15 cellular contexts compared by ENCODE assay signal in genomic region chr3:152364237-152364636, GRCh38.
DNase-seq lines count a peak whose midpoint lies in the region; ATAC-seq, FAIRE-seq and TF ChIP-seq lines count a peak whose summit lies in the region.
"Had no signal": no experiment of that assay in that cellular context is flagged by ENCODE, and none has a peak within 500 bp of the region (broad histone marks: within the 10 kb centered on the region; RNA-seq: fewer than 3 reads in every experiment).

No MANE protein-coding gene starts in this region.

- CTCF ChIA-PET in CD8-positive, alpha-beta T cell (lab: Charles Lee) = interaction anchor here (0.6 to 1.5 kb wide), 5 partner anchors 95 to 293 kb away, joined by 3 to 5 read pairs (median 4); no protein-coding TSS in a partner anchor
- CTCF ChIA-PET in HEK293 (lab: Yijun Ruan, JAX) = no interaction called here

- no peak for ATAC-seq in CD8-positive, alpha-beta T cell
- ATAC-seq in upper lobe of right lung = no peak
- ATAC-seq in aorta (ENCODE audit: low FRiP score) = no peak

- H3K4me1 ChIP-seq in CD8-positive, alpha-beta T cell (ENCODE audit: insufficient read depth, low read length) = peaks cover 37% of the 10 kb centered on the region
- H3K4me1 ChIP-seq in HEK293 (ENCODE audit: control insufficient read depth, insufficient read depth, low read length) (no peaks in the 10 kb centered on the region), astrocyte (ENCODE audit: insufficient read depth, low read length) (peaks cover 3% of the 10 kb centered on the region), upper lobe of right lung (peaks cover 17% of the 10 kb centered on the region), aorta (ENCODE audit: control insufficient read depth in 1 of 2, insufficient read depth in 2 of 2, low read length in 2 of 2) (peaks cover 0 to 17% of the 10 kb centered on the region in 2 donors)
- H3K4me1 ChIP-seq: BLaER1 had no signal

- H3K4me1 Mint-ChIP-seq in CD8-positive, alpha-beta T cell (ENCODE audit: low read depth) = peaks cover 75% of the 10 kb centered on the region
- H3K4me1 Mint-ChIP-seq in astrocyte (ENCODE audit: low read depth, unreplicated experiment) (peaks cover 20% of the 10 kb centered on the region), osteocyte (ENCODE audit: unreplicated experiment) (peaks cover 48% of the 10 kb centered on the region)

- H3K4me3 Mint-ChIP-seq in CD8-positive, alpha-beta T cell = no peak overlapping the region
- H3K4me3 Mint-ChIP-seq in astrocyte (ENCODE audit: unreplicated experiment) (no peak overlapping the region), osteocyte (ENCODE audit: unreplicated experiment) (no peak overlapping the region)

- H3K4me2 ChIP-seq in astrocyte (ENCODE audit: low read length) = no peak overlapping the region
- H3K4me2 ChIP-seq: BLaER1 had no signal

- peak overlapping the region; percentile 65 for H3K27ac Mint-ChIP-seq in CD8-positive, alpha-beta T cell
- H3K27ac Mint-ChIP-seq in astrocyte (ENCODE audit: unreplicated experiment) (no peak overlapping the region), osteocyte (ENCODE audit: unreplicated experiment) (peak overlapping the region; percentile 32)

- no peak for DNase-seq in CD8-positive, alpha-beta T cell
- DNase-seq in astrocyte (ENCODE audit: low read depth) (no peak), osteocyte (ENCODE audit: extremely low spot score, unreplicated experiment) (no peak), upper lobe of right lung (no peak), GM03348 (ENCODE audit: low spot score) (no peak), aorta (no peak)
- no peak for DNase-seq in central memory CD4-positive, alpha-beta T cell
- DNase-seq: DMS79 treated with DMSO at 0.1 percent for 48 hours, GM23248, islet precursor cell, NCI-H2081 treated with DMSO at 0.1 percent for 48 hours, pancreas had no signal

- H4K20me1 ChIP-seq in astrocyte (ENCODE audit: insufficient read depth, low read length) = peaks cover 84% of the 10 kb centered on the region

- peaks cover 98% of the 10 kb centered on the region for H3K79me2 ChIP-seq in astrocyte (ENCODE audit: insufficient read depth, low read length)

- POLR2A ChIA-PET in CD8-positive, alpha-beta T cell (lab: Charles Lee) = interaction anchor here (0.6 to 2.0 kb wide), 8 partner anchors 32 to 1629 kb away, joined by 3 to 6 read pairs (median 3); no protein-coding TSS in a partner anchor
- POLR2A ChIA-PET in HEK293 (lab: Yijun Ruan, JAX) = no interaction called here

- peaks cover 3% of the 10 kb centered on the region for H3K36me3 ChIP-seq in CD8-positive, alpha-beta T cell (ENCODE audit: insufficient read depth, low read length)
- no peaks in the 10 kb centered on the region for H3K36me3 ChIP-seq in HEK293 (ENCODE audit: control insufficient read depth in 2 of 2, insufficient read depth in 1 of 2, low read length in 2 of 2)
- H3K36me3 ChIP-seq in astrocyte (ENCODE audit: insufficient read depth, low read length) = no peaks in the 10 kb centered on the region
- no peaks in the 10 kb centered on the region for H3K36me3 ChIP-seq in upper lobe of right lung
- no peaks in the 10 kb centered on the region for H3K36me3 ChIP-seq in aorta (ENCODE audit: control insufficient read depth in 1 of 2, insufficient read depth in 2 of 2, low read length in 1 of 2)
- H3K36me3 ChIP-seq: pancreas had no signal

- intact Hi-C loops in CD8-positive, alpha-beta T cell (cut with DNase I, micrococcal nuclease) = no loop called here
- intact Hi-C loops in upper lobe of right lung (cut with DNase I) (no loop called here), aorta (cut with DNase I) (no loop called here)

- H3K27ac ChIP-seq in CD8-positive, alpha-beta T cell (ENCODE audit: low read depth, low read length) = no peak overlapping the region
- H3K27ac ChIP-seq in HEK293 (ENCODE audit: extremely low read depth, low read depth, low read length) = no peak overlapping the region
- H3K27ac ChIP-seq in astrocyte (ENCODE audit: low read depth, low read length) = no peak overlapping the region
- H3K27ac ChIP-seq in upper lobe of right lung = no peak overlapping the region
- H3K27ac ChIP-seq in aorta (ENCODE audit: low read depth in 1 of 2, low read length in 2 of 2) = no peak overlapping the region
- H3K27ac ChIP-seq: BLaER1, GM23248, pancreas had no signal

- no peak overlapping the region for H2AFZ ChIP-seq in astrocyte (ENCODE audit: low read depth, low read length)
- H2AFZ ChIP-seq: GM23248 had no signal

- H3K9me3 Mint-ChIP-seq in CD8-positive, alpha-beta T cell = peaks cover 2% of the 10 kb centered on the region
- no peaks in the 10 kb centered on the region for H3K9me3 Mint-ChIP-seq in astrocyte (ENCODE audit: unreplicated experiment)
- H3K9me3 Mint-ChIP-seq in osteocyte (ENCODE audit: unreplicated experiment) = peaks cover 12% of the 10 kb centered on the region

- H3K4me3 ChIP-seq in CD8-positive, alpha-beta T cell (ENCODE audit: low read depth, low read length) = no peak overlapping the region
- no peak overlapping the region for H3K4me3 ChIP-seq in HEK293 (ENCODE audit: low read depth, low read length)
- no peak overlapping the region for H3K4me3 ChIP-seq in astrocyte (ENCODE audit: insufficient read depth, low read depth, low read length)
- H3K4me3 ChIP-seq in upper lobe of right lung = no peak overlapping the region
- H3K4me3 ChIP-seq in aorta (ENCODE audit: low read length in 2 of 2) = no peak overlapping the region
- H3K4me3 ChIP-seq: BLaER1, GM23248, pancreas had no signal

- H3K36me3 Mint-ChIP-seq in CD8-positive, alpha-beta T cell = peaks cover 86% of the 10 kb centered on the region
- H3K36me3 Mint-ChIP-seq in astrocyte (ENCODE audit: low read depth, unreplicated experiment) = peaks cover 9% of the 10 kb centered on the region
- H3K36me3 Mint-ChIP-seq in osteocyte (ENCODE audit: unreplicated experiment) = peaks cover 13% of the 10 kb centered on the region

- H3K9ac ChIP-seq in astrocyte (ENCODE audit: low read length) = no peak overlapping the region
- H3K9ac ChIP-seq: BLaER1, GM23248 had no signal

- TF ChIP-seq CTCF in CD8-positive, alpha-beta T cell (IDR thresholded peaks at IDR 0.05) = no peak
- TF ChIP-seq CTCF in HEK293 (tag by site-specific recombination; IDR thresholded peaks at IDR 0.05) = no peak
- no peak for TF ChIP-seq CTCF in astrocyte (IDR thresholded peaks at IDR 0.05; ENCODE audit: insufficient read depth, low read depth, low read length)
- no peak for TF ChIP-seq CTCF in osteocyte (IDR thresholded peaks at IDR 0.05)
- TF ChIP-seq CTCF in upper lobe of right lung (IDR thresholded peaks at IDR 0.05) = no peak

- peak; percentile 45 for FAIRE-seq in astrocyte (lab: Jason Lieb, UNC)
- FAIRE-seq: HTR-8/SVneo, pancreas had no signal

- H3K27me3 ChIP-seq in CD8-positive, alpha-beta T cell (ENCODE audit: insufficient read depth, low read length) = no peaks in the 10 kb centered on the region
- no peaks in the 10 kb centered on the region for H3K27me3 ChIP-seq in astrocyte (ENCODE audit: insufficient read depth, low read length)
- H3K27me3 ChIP-seq in upper lobe of right lung = no peaks in the 10 kb centered on the region
- no peaks in the 10 kb centered on the region for H3K27me3 ChIP-seq in aorta (ENCODE audit: control insufficient read depth in 1 of 2, insufficient read depth in 2 of 2, low read length in 1 of 2)
- H3K27me3 ChIP-seq: BLaER1, pancreas had no signal

- no peaks in the 10 kb centered on the region for H3K27me3 Mint-ChIP-seq in CD8-positive, alpha-beta T cell (ENCODE audit: low read depth)
- H3K27me3 Mint-ChIP-seq in astrocyte (ENCODE audit: low read depth, unreplicated experiment) (no peaks in the 10 kb centered on the region), osteocyte (ENCODE audit: unreplicated experiment) (no peaks in the 10 kb centered on the region)

- H3K9me3 ChIP-seq in CD8-positive, alpha-beta T cell (ENCODE audit: low read length) = no peaks in the 10 kb centered on the region
- H3K9me3 ChIP-seq in HEK293 (ENCODE audit: control insufficient read depth, insufficient read depth, low read depth, low read length) = no peaks in the 10 kb centered on the region
- no peaks in the 10 kb centered on the region for H3K9me3 ChIP-seq in astrocyte (ENCODE audit: insufficient read depth, low read depth, low read length)
- no peaks in the 10 kb centered on the region for H3K9me3 ChIP-seq in upper lobe of right lung
- H3K9me3 ChIP-seq in aorta (ENCODE audit: control insufficient read depth, low read length) = no peaks in the 10 kb centered on the region
- H3K9me3 ChIP-seq: pancreas had no signal

TF ChIP-seq in HEK293, 187 proteins besides CTCF, POLR2A, EP300 and RAD21:
- no peak for TF ChIP-seq ZNF16 (tag by site-specific recombination; IDR thresholded peaks at IDR 0.05; ENCODE audit: low read depth)
- no peak for TF ChIP-seq IKZF3 (tag by site-specific recombination; IDR thresholded peaks at IDR 0.05)
- TF ChIP-seq YY2 (tag by site-specific recombination; IDR thresholded peaks at IDR 0.05) = no peak
- TF ChIP-seq PRDM6 (tag by site-specific recombination; IDR thresholded peaks at IDR 0.05) = peak; percentile 70; the same call in 1 of the 2 replicates
- no peak for TF ChIP-seq ZNF843 (tag by site-specific recombination; IDR thresholded peaks at IDR 0.05)
